ENCODE assay signal across 11 cellular contexts in genomic region chr5:160469156-160470144, GRCh38. TPM values are rescaled to one million over a fixed set of nuclear protein-coding genes. Genes with fewer than 3 reads are reported as not detected.
DNase-seq lines count a peak whose midpoint lies in the region; ATAC-seq and TF ChIP-seq lines count a peak whose summit lies in the region.
"Had no signal": no experiment of that assay in that cellular context is flagged by ENCODE, and none has a peak within 500 bp of the region (broad histone marks: within the 10 kb centered on the region; RNA-seq: fewer than 3 reads in every experiment).

No MANE protein-coding gene starts in this region.

- no peaks in the 10 kb centered on the region for H3K36me3 ChIP-seq in tibial artery

- H3K9me3 Mint-ChIP-seq in IgD-negative memory B cell (no peaks in the 10 kb centered on the region), natural killer cell (no peaks in the 10 kb centered on the region)
- no peaks in the 10 kb centered on the region for H3K9me3 Mint-ChIP-seq in activated naive CD8-positive, alpha-beta T cell treated with anti-CD3 and anti-CD28 coated beads, Interleukin-2, amount 10 ng/mL, durations not matched to agents 7 days and 5 days

- POLR2A ChIA-PET in activated naive CD8-positive, alpha-beta T cell treated with anti-CD3 and anti-CD28 coated beads, Interleukin-2, amount 10 ng/mL, durations not matched to agents 7 days and 5 days (lab: Charles Lee) = no interaction called here

- no peaks in the 10 kb centered on the region for H3K27me3 ChIP-seq in tibial artery

- intact Hi-C loops in natural killer cell (cut with micrococcal nuclease) = loop anchor here (2.0 kb wide), 1 partner anchor 37 kb away; no protein-coding TSS in a partner anchor
- intact Hi-C loops in tibial artery (cut with DNase I; ENCODE audit: low total_unique reads) = no loop called here

- H3K9me3 ChIP-seq in tibial artery = no peaks in the 10 kb centered on the region

- TF ChIP-seq CTCF in natural killer cell (IDR thresholded peaks at IDR 0.05) (no peak), tibial artery (IDR thresholded peaks at IDR 0.05) (no peak)

- H3K4me3 Mint-ChIP-seq in IgD-negative memory B cell = peak overlapping the region; percentile 76 to 97 (median 92)
- peak overlapping the region; percentile 93 for H3K4me3 Mint-ChIP-seq in activated naive CD8-positive, alpha-beta T cell treated with anti-CD3 and anti-CD28 coated beads, Interleukin-2, amount 10 ng/mL, durations not matched to agents 7 days and 5 days
- H3K4me3 Mint-ChIP-seq in natural killer cell = peak overlapping the region; percentile 93

- peaks cover 53 to 57% (median 54%) of the 10 kb centered on the region in 3 donors for H3K4me1 Mint-ChIP-seq in IgD-negative memory B cell
- H3K4me1 Mint-ChIP-seq in activated naive CD8-positive, alpha-beta T cell treated with anti-CD3 and anti-CD28 coated beads, Interleukin-2, amount 10 ng/mL, durations not matched to agents 7 days and 5 days = peaks cover 56% of the 10 kb centered on the region
- peaks cover 55 to 63% of the 10 kb centered on the region in 2 donors for H3K4me1 Mint-ChIP-seq in natural killer cell

- no peak overlapping the region for H3K4me3 ChIP-seq in tibial artery

- peaks cover 2% of the 10 kb centered on the region for H3K27me3 Mint-ChIP-seq in IgD-negative memory B cell
- no peaks in the 10 kb centered on the region for H3K27me3 Mint-ChIP-seq in activated naive CD8-positive, alpha-beta T cell treated with anti-CD3 and anti-CD28 coated beads, Interleukin-2, amount 10 ng/mL, durations not matched to agents 7 days and 5 days
- no peaks in the 10 kb centered on the region for H3K27me3 Mint-ChIP-seq in natural killer cell (ENCODE audit: low read depth in 2 of 2)

- H3K27ac Mint-ChIP-seq in IgD-negative memory B cell (peak overlapping the region; percentile 54 to 92 (median 78)), natural killer cell (peak overlapping the region; percentile 89 to 92)
- H3K27ac Mint-ChIP-seq in activated naive CD8-positive, alpha-beta T cell treated with anti-CD3 and anti-CD28 coated beads, Interleukin-2, amount 10 ng/mL, durations not matched to agents 7 days and 5 days = peak overlapping the region; percentile 78

- H3K36me3 Mint-ChIP-seq in IgD-negative memory B cell (no peaks in the 10 kb centered on the region), natural killer cell (no peaks in the 10 kb centered on the region)
- peaks cover 10% of the 10 kb centered on the region for H3K36me3 Mint-ChIP-seq in activated naive CD8-positive, alpha-beta T cell treated with anti-CD3 and anti-CD28 coated beads, Interleukin-2, amount 10 ng/mL, durations not matched to agents 7 days and 5 days

- H3K27ac ChIP-seq in tibial artery = no peak overlapping the region
- H3K27ac ChIP-seq: epithelial cell of prostate had no signal

- H3K4me1 ChIP-seq in tibial artery = peaks cover 3 to 22% (median 17%) of the 10 kb centered on the region in 4 donors

- no peak for ATAC-seq in activated naive CD8-positive, alpha-beta T cell treated with anti-CD3 and anti-CD28 coated beads, Interleukin-2, amount 10 ng/mL, durations not matched to agents 7 days and 5 days (ENCODE audit: low read depth)
- ATAC-seq in natural killer cell = no peak

- DNase-seq in ELR (ENCODE audit: low read depth) (peak; percentile 88), natural killer cell (no peak), tibial artery (no peak), mesenteric fat pad (ENCODE audit: low spot score) (no peak), NCI-H187 (lab: John Stamatoyannopoulos, UW) (no peak), germinal center (ENCODE audit: low spot score) (no peak)
- no peak for DNase-seq in activated naive CD8-positive, alpha-beta T cell treated with anti-CD3 and anti-CD28 coated beads, Interleukin-2, amount 10 ng/mL, durations not matched to agents 7 days and 5 days
- DNase-seq: GF-D8, NCI-H526 had no signal

RNA-seq across cellular contexts. Expression of gene PTTG1, which starts 47.8 kb away (rescaled TPM):
- 19.1 TPM for polyA plus RNA-seq in IgD-negative memory B cell
- total RNA-seq in activated naive CD8-positive, alpha-beta T cell treated with anti-CD3 and anti-CD28 coated beads, Interleukin-2, amount 10 ng/mL, durations not matched to agents 7 days and 5 days = 100 to 1,000 TPM; 118 TPM
- total RNA-seq in natural killer cell (10 to 100 TPM; 11.7 to 14.8 (median 12.1) TPM), mesenteric fat pad (1.3 TPM)

RNA-seq across cellular contexts. Expression of gene SLU7, which starts 50.6 kb away (rescaled TPM):
- polyA plus RNA-seq in IgD-negative memory B cell = 96.2 TPM
- 10 to 100 TPM; 62.3 to 66.6 TPM for total RNA-seq in activated naive CD8-positive, alpha-beta T cell treated with anti-CD3 and anti-CD28 coated beads, Interleukin-2, amount 10 ng/mL, durations not matched to agents 7 days and 5 days
- total RNA-seq in natural killer cell (100 to 1,000 TPM; 114 to 143 (median 118) TPM), mesenteric fat pad (44.2 TPM)

Comparison
In these comparisons a context has a peak if more than half of its experiments do, and no peak if none do; other contexts are left out.
1. RNA of gene PTTG1, which starts 47.8 kb away (total RNA-seq): 118 TPM in activated naive CD8-positive, alpha-beta T cell treated with anti-CD3 and anti-CD28 coated beads, Interleukin-2, amount 10 ng/mL, durations not matched to agents 7 days and 5 days; 11.7 to 14.8 TPM in natural killer cell and 1.3 TPM in mesenteric fat pad (single experiment); every median in the first group is over 4 times any median in the second.
2. Peak in every context shown above with its lines, with median percentiles within 50 percentile points of each other: H3K27ac Mint-ChIP-seq and H3K4me3 Mint-ChIP-seq.